In genomic region chr2:68255736-68256450, GRCh38 we compare ENCODE assay signal across 14 cellular contexts.
DNase-seq lines count a peak whose midpoint lies in the region; ATAC-seq lines count a peak whose summit lies in the region.
"Had no signal": no experiment of that assay in that cellular context is flagged by ENCODE, and none has a peak within 500 bp of the region (broad histone marks: within the 10 kb centered on the region; RNA-seq: fewer than 3 reads in every experiment).

No MANE protein-coding gene starts in this region.

- no peak for ATAC-seq in stimulated activated effector memory CD8-positive, alpha-beta T cell treated with anti-CD3 and anti-CD28 coated beads, Interleukin-12 subunit alpha, Interleukin-12 subunit beta, amount 100 ng/mL, for 72 hours
- no peak for ATAC-seq in HG03139 (IDR thresholded peaks at IDR 0.05; ENCODE audit: unreplicated experiment)
- ATAC-seq: activated CD8-positive, alpha-beta T cell treated with anti-CD3 and anti-CD28 coated beads, Interleukin-2, amount 10 ng/mL, durations not matched to agents 7 days and 5 days had no signal

- peaks cover 20% of the 10 kb centered on the region for H3K4me1 Mint-ChIP-seq in stimulated activated effector memory CD8-positive, alpha-beta T cell treated with anti-CD3 and anti-CD28 coated beads, Interleukin-12 subunit alpha, Interleukin-12 subunit beta, amount 100 ng/mL, for 72 hours

- peaks cover 10% of the 10 kb centered on the region for H3K36me3 Mint-ChIP-seq in stimulated activated effector memory CD8-positive, alpha-beta T cell treated with anti-CD3 and anti-CD28 coated beads, Interleukin-12 subunit alpha, Interleukin-12 subunit beta, amount 100 ng/mL, for 72 hours

- H3K4me3 Mint-ChIP-seq in stimulated activated effector memory CD8-positive, alpha-beta T cell treated with anti-CD3 and anti-CD28 coated beads, Interleukin-12 subunit alpha, Interleukin-12 subunit beta, amount 100 ng/mL, for 72 hours, result no peak overlapping the region
- H3K4me3 Mint-ChIP-seq: activated CD8-positive, alpha-beta T cell treated with anti-CD3 and anti-CD28 coated beads, Interleukin-2, amount 10 ng/mL, durations not matched to agents 7 days and 5 days had no signal

- H3K9me3 Mint-ChIP-seq in stimulated activated effector memory CD8-positive, alpha-beta T cell treated with anti-CD3 and anti-CD28 coated beads, Interleukin-12 subunit alpha, Interleukin-12 subunit beta, amount 100 ng/mL, for 72 hours, result no peaks in the 10 kb centered on the region

- DNase-seq in AG20443 (ENCODE audit: low spot score), result peak; percentile 62
- peak; percentile 64 for DNase-seq in HCEC 1CT
- DNase-seq in astrocyte of the hippocampus (ENCODE audit: low read depth, low spot score), result peak; percentile 77
- DNase-seq in iris pigment epithelial cell (ENCODE audit: low read depth), result peak; percentile 41
- DNase-seq in pons (ENCODE audit: low spot score), result no peak
- DNase-seq in stimulated activated effector memory CD8-positive, alpha-beta T cell treated with anti-CD3 and anti-CD28 coated beads, Interleukin-12 subunit alpha, Interleukin-12 subunit beta, amount 100 ng/mL, for 72 hours (ENCODE audit: low spot score in 2 of 2), result no peak
- DNase-seq in SKM-1 treated with dmso at 0.1 percent for 144 hours (lab: John Stamatoyannopoulos, UW; ENCODE audit: unreplicated experiment), result no peak
- DNase-seq: activated CD8-positive, alpha-beta T cell treated with anti-CD3 and anti-CD28 coated beads, Interleukin-2, amount 10 ng/mL, durations not matched to agents 7 days and 5 days; foreskin melanocyte; NCI-H1092 treated with DMSO at 0.1 percent for 48 hours; NCI-H446; stomach; T1000 had no signal

- no peak overlapping the region for H3K27ac Mint-ChIP-seq in stimulated activated effector memory CD8-positive, alpha-beta T cell treated with anti-CD3 and anti-CD28 coated beads, Interleukin-12 subunit alpha, Interleukin-12 subunit beta, amount 100 ng/mL, for 72 hours
- H3K27ac Mint-ChIP-seq: activated CD8-positive, alpha-beta T cell treated with anti-CD3 and anti-CD28 coated beads, Interleukin-2, amount 10 ng/mL, durations not matched to agents 7 days and 5 days had no signal

Comparison
In these comparisons a context has a peak if more than half of its experiments do, and no peak if none do; other contexts are left out.
1. DNase-seq: peak in AG20443 (single experiment), HCEC 1CT (single experiment), astrocyte of the hippocampus (single experiment) and iris pigment epithelial cell (single experiment); none in pons (single experiment), stimulated activated effector memory CD8-positive, alpha-beta T cell treated with anti-CD3 and anti-CD28 coated beads, Interleukin-12 subunit alpha, Interleukin-12 subunit beta, amount 100 ng/mL, for 72 hours (0 of 2) and SKM-1 treated with dmso at 0.1 percent for 144 hours (single experiment).